30 cellular contexts compared by ENCODE assay signal in the genomic region with DNA sequence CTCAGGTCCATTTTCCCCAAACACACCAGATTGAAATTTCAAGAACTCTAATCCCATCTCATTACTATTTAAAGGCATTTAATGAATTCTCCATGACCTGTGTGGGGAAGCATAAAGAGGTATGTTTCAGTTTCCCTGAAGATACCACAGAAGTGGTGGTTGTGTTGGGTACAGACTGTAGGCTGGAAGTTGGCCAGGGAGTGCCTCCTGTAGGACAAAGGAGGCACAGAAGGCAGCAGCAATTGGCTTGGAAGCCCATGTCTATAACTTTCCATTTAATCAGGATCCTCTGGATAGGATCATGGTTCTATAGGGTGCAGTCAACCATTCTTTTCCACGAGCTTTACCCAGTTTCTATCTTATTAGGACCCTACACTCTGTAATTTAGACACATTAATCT. TPM values are rescaled to one million over a fixed set of nuclear protein-coding genes. Genes with fewer than 3 reads are reported as not detected.
DNase-seq lines count a peak whose midpoint lies in the region; ATAC-seq and TF ChIP-seq lines count a peak whose summit lies in the region.
"Had no signal": no experiment of that assay in that cellular context is flagged by ENCODE, and none has a peak within 500 bp of the region (broad histone marks: within the 10 kb centered on the region; RNA-seq: fewer than 3 reads in every experiment).

No MANE protein-coding gene starts in this region.

- H3K9ac ChIP-seq in SK-N-SH = no peak overlapping the region
- H3K9ac ChIP-seq: KMS-11 had no signal

- no peak overlapping the region for H3K4me2 ChIP-seq in SK-N-SH
- H3K4me2 ChIP-seq: KMS-11 had no signal

- no peak for TF ChIP-seq CTCF in SK-N-SH (IDR thresholded peaks at IDR 0.05)
- peak; percentile 37 for TF ChIP-seq CTCF in epithelial cell of proximal tubule (conservative IDR thresholded peaks at IDR 0.05; ENCODE audit: low read depth, low read length)
- peak; percentile 9 for TF ChIP-seq CTCF in retinal pigment epithelial cell (conservative IDR thresholded peaks at IDR 0.05; ENCODE audit: low read depth, low read length)
- no peak for TF ChIP-seq CTCF in vagina (IDR thresholded peaks at IDR 0.05)

- H3K9me3 ChIP-seq in SK-N-SH = no peaks in the 10 kb centered on the region
- H3K9me3 ChIP-seq in vagina = no peaks in the 10 kb centered on the region
- H3K9me3 ChIP-seq: ascending aorta, heart left ventricle, ovary, testis, uterus had no signal

- intact Hi-C loops in head of caudate nucleus (cut with DNase I) (no loop called here), vagina (cut with DNase I) (no loop called here)

- H3K9me2 ChIP-seq in SK-N-SH = no peaks in the 10 kb centered on the region

- no peak for TF ChIP-seq EP300 in SK-N-SH (IDR thresholded peaks at IDR 0.05; ENCODE audit: borderline replicate concordance in 1 of 2, low read depth in 1 of 2, low read length in 1 of 2)

- H3K36me3 ChIP-seq in SK-N-SH (replicated peaks in 1 of 2; ENCODE audit: control insufficient read depth in 1 of 2, insufficient read depth in 2 of 2, low read length in 1 of 2) (no peaks in the 10 kb centered on the region), vagina (no peaks in the 10 kb centered on the region)
- H3K36me3 ChIP-seq: ascending aorta, heart left ventricle, ovary, uterus had no signal

- POLR2A ChIA-PET in SK-N-SH (lab: Yijun Ruan, JAX) = no interaction called here

- ATAC-seq in SK-N-SH treated with all-trans-retinoic acid at 6 μM for 48 hours (no peak), HG02938 (IDR thresholded peaks at IDR 0.05; ENCODE audit: unreplicated experiment) (no peak)
- ATAC-seq: activated T-helper 17 cell treated with anti-CD3 and anti-CD28 coated beads, Interleukin-2, amount 50 U/mL, for 72 hours; heart left ventricle; left ventricle myocardium superior; natural killer cell treated with Interleukin-12 subunit alpha and Interleukin-12 subunit beta and Interleukin-15 and Interleukin-18, amount 100 ng/mL, for 72 hours; right cardiac atrium had no signal

- H4K20me1 ChIP-seq in SK-N-SH (ENCODE audit: insufficient read depth) = no peaks in the 10 kb centered on the region

- no peaks in the 10 kb centered on the region for H3K79me2 ChIP-seq in SK-N-SH (ENCODE audit: insufficient read depth)

- WGBS in SK-N-SH (ENCODE audit: low lambda C conversion rate) = 53% methylated on average over 1 of the region's 1 CpG

- H3K27me3 ChIP-seq in SK-N-SH (ENCODE audit: insufficient read depth) = no peaks in the 10 kb centered on the region
- H3K27me3 ChIP-seq in vagina = no peaks in the 10 kb centered on the region
- H3K27me3 ChIP-seq: ascending aorta, heart left ventricle, testis, uterus had no signal

- TF ChIP-seq RAD21 in SK-N-SH (IDR thresholded peaks at IDR 0.05; ENCODE audit: low read length) = no peak

- no peak overlapping the region for H3K27ac ChIP-seq in SK-N-SH (ENCODE audit: low read depth in 2 of 2, low read length in 1 of 2)
- no peak overlapping the region for H3K27ac ChIP-seq in vagina
- H3K27ac ChIP-seq: ascending aorta, heart left ventricle, KMS-11, ovary, testis, uterus had no signal

- H3F3A ChIP-seq in SK-N-SH (replicated peaks; ENCODE audit: insufficient read depth) = peaks cover 4% of the 10 kb centered on the region

- TF ChIP-seq POLR2A in vagina (IDR thresholded peaks at IDR 0.05) = no peak

- no peak overlapping the region for H3K4me3 ChIP-seq in SK-N-SH (ENCODE audit: low read depth in 2 of 2, low read length in 1 of 2)
- no peak overlapping the region for H3K4me3 ChIP-seq in epithelial cell of proximal tubule (ENCODE audit: low read depth, low read length)
- H3K4me3 ChIP-seq in retinal pigment epithelial cell (ENCODE audit: low read length) = no peak overlapping the region
- H3K4me3 ChIP-seq in vagina = no peak overlapping the region
- H3K4me3 ChIP-seq: ascending aorta, heart left ventricle, ovary, uterus had no signal

- CTCF ChIA-PET in SK-N-SH (lab: Yijun Ruan, JAX) = no interaction called here

- no peaks in the 10 kb centered on the region for H3K4me1 ChIP-seq in SK-N-SH (ENCODE audit: control insufficient read depth in 1 of 2, insufficient read depth in 2 of 2, low read depth in 1 of 2, low read length in 1 of 2)
- H3K4me1 ChIP-seq in vagina = no peaks in the 10 kb centered on the region
- H3K4me1 ChIP-seq: ascending aorta, heart left ventricle, testis, uterus had no signal

- H2AFZ ChIP-seq in SK-N-SH (ENCODE audit: low read depth) = no peak overlapping the region

- DNase-seq in SK-N-SH = peak; percentile 22
- DNase-seq in NCI-H69 (lab: John Stamatoyannopoulos, UW) = peak; percentile 8
- DNase-seq in epithelial cell of proximal tubule (ENCODE audit: low read depth) = no peak
- no peak for DNase-seq in retinal pigment epithelial cell (ENCODE audit: low read depth)
- DNase-seq in head of caudate nucleus = no peak
- no peak for DNase-seq in vagina (ENCODE audit: extremely low spot score in 2 of 2)
- DNase-seq: activated CD4-positive, alpha-beta T cell treated with anti-CD3 and anti-CD28 coated beads, Interleukin-2, amount 50 U/mL, for 4 hours; activated CD8-positive, alpha-beta memory T cell treated with anti-CD3 and anti-CD28 coated beads, Interleukin-2, amount 50 U/mL, for 48 hours; activated naive CD8-positive, alpha-beta T cell treated with anti-CD3 and anti-CD28 coated beads for 36 hours; caudate nucleus; COR-L47; heart left ventricle; immature natural killer cell; left ventricle myocardium superior; NCI-H146; NCI-H510A treated with DMSO at 0.1 percent for 48 hours; stimulated activated CD4-positive, alpha-beta T cell treated with anti-CD3 and anti-CD28 coated beads, Interleukin-12 subunit alpha, Interleukin-12 subunit beta, amount 100 ng/mL, for 4 hours; stimulated activated CD4-positive, alpha-beta T cell treated with anti-CD3 and anti-CD28 coated beads, Interleukin-4, amount 100 ng/mL, for 4 hours; stimulated activated naive CD4-positive, alpha-beta T cell treated with Interleukin-2 at 50 U/mL for 16 hours; T1000; testis; uterus had no signal

TF ChIP-seq in SK-N-SH, 30 proteins besides CTCF, POLR2A, EP300 and RAD21 (continues in another document):
- TF ChIP-seq JUND (IDR thresholded peaks at IDR 0.05) (no peak), RXRA (IDR thresholded peaks at IDR 0.05; ENCODE audit: borderline replicate concordance, low read depth) (no peak), FOXM1 (IDR thresholded peaks at IDR 0.05; ENCODE audit: low read depth) (no peak), GATA2 (CRISPR knock-in tag; IDR thresholded peaks at IDR 0.05) (no peak), RFX5 (IDR thresholded peaks at IDR 0.05; ENCODE audit: low read length) (no peak), CHD2 (IDR thresholded peaks at IDR 0.05; ENCODE audit: low read length, partially characterized antibody) (no peak), YY1 (IDR thresholded peaks at IDR 0.05; ENCODE audit: low read depth) (no peak), TEAD4 (IDR thresholded peaks at IDR 0.05; ENCODE audit: borderline replicate concordance, insufficient read depth) (no peak), FOSL2 (IDR thresholded peaks at IDR 0.05; ENCODE audit: borderline replicate concordance, low read depth) (no peak)
- TF ChIP-seq, protein P1, sequence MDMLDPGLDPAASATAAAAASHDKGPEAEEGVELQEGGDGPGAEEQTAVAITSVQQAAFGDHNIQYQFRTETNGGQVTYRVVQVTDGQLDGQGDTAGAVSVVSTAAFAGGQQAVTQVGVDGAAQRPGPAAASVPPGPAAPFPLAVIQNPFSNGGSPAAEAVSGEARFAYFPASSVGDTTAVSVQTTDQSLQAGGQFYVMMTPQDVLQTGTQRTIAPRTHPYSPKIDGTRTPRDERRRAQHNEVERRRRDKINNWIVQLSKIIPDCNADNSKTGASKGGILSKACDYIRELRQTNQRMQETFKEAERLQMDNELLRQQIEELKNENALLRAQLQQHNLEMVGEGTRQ (IDR thresholded peaks at IDR 0.05; ENCODE audit: borderline replicate concordance, low read depth, low read length) = no peak
- TF ChIP-seq, protein P2, sequence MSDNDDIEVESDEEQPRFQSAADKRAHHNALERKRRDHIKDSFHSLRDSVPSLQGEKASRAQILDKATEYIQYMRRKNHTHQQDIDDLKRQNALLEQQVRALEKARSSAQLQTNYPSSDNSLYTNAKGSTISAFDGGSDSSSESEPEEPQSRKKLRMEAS (IDR thresholded peaks at IDR 0.05; ENCODE audit: low read depth) = no peak

TF ChIP-seq in SK-N-SH treated with all-trans-retinoic acid at 6 μM for 48 hours, 23 proteins besides CTCF, POLR2A, EP300 and RAD21 (continues in another document):
- TF ChIP-seq ZNF565 (CRISPR knock-in tag; conservative IDR thresholded peaks at IDR 0.05; ENCODE audit: low read depth) (no peak), CSDC2 (CRISPR knock-in tag; IDR thresholded peaks at IDR 0.05) (no peak), ESRRG (CRISPR knock-in tag; IDR thresholded peaks at IDR 0.05) (no peak), TCF4 (CRISPR knock-in tag; IDR thresholded peaks at IDR 0.05; ENCODE audit: borderline replicate concordance) (no peak), ISL1 (CRISPR knock-in tag; IDR thresholded peaks at IDR 0.05) (no peak), BACH2 (CRISPR knock-in tag; IDR thresholded peaks at IDR 0.05; ENCODE audit: borderline replicate concordance) (no peak), ARNTL (CRISPR knock-in tag; IDR thresholded peaks at IDR 0.05; ENCODE audit: borderline replicate concordance, low read depth) (no peak), ZC3H10 (CRISPR knock-in tag; IDR thresholded peaks at IDR 0.05) (no peak), ZFP3 (CRISPR knock-in tag; IDR thresholded peaks at IDR 0.05) (no peak), RARB (CRISPR knock-in tag; IDR thresholded peaks at IDR 0.05) (no peak)
- TF ChIP-seq, protein P3, sequence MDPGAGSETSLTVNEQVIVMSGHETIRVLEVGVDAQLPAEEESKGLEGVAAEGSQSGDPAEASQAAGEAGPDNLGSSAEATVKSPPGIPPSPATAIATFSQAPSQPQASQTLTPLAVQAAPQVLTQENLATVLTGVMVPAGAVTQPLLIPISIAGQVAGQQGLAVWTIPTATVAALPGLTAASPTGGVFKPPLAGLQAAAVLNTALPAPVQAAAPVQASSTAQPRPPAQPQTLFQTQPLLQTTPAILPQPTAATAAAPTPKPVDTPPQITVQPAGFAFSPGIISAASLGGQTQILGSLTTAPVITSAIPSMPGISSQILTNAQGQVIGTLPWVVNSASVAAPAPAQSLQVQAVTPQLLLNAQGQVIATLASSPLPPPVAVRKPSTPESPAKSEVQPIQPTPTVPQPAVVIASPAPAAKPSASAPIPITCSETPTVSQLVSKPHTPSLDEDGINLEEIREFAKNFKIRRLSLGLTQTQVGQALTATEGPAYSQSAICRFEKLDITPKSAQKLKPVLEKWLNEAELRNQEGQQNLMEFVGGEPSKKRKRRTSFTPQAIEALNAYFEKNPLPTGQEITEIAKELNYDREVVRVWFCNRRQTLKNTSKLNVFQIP (CRISPR knock-in tag; IDR thresholded peaks at IDR 0.05; ENCODE audit: borderline replicate concordance, low read depth) = no peak

RNA-seq across cellular contexts. Expression of a gene that starts 8.6 kb away (rescaled TPM):
- polyA plus RNA-seq in SK-N-SH (2012; rRNA removed) = 20.1 and 27.7 TPM in 2 replicates
- polyA plus RNA-seq in SK-N-SH (2012; cell fraction: cytosol; rRNA removed) = 33.3 and 44.5 TPM in 2 replicates
- 11.5 and 16.6 TPM in 2 replicates for polyA plus RNA-seq in SK-N-SH (2012; cell fraction: nucleus; rRNA removed)
- 23.3 and 35.5 TPM in 2 replicates for total RNA-seq in epithelial cell of proximal tubule
- 22.1 TPM for total RNA-seq in vagina

Comparison
In these comparisons a context has a peak if more than half of its experiments do, and no peak if none do; other contexts are left out.
1. DNase-seq: peak in SK-N-SH (single experiment) and NCI-H69 (single experiment); none in epithelial cell of proximal tubule (single experiment), retinal pigment epithelial cell (single experiment), head of caudate nucleus (0 of 42) and vagina (0 of 2).
2. CTCF ChIP-seq: peak in epithelial cell of proximal tubule (single experiment) and retinal pigment epithelial cell (single experiment); none in SK-N-SH (single experiment) and vagina (0 of 3).